Comparison of ENCODE assay signal across 38 cellular contexts in genomic region chr5:137263319-137263718, GRCh38.
"Had no signal": no experiment of that assay in that cellular context is flagged by ENCODE, and none has a peak within 500 bp of the region (broad histone marks: within the 10 kb centered on the region; RNA-seq: fewer than 3 reads in every experiment).

No MANE protein-coding gene starts in this region.

- H3K27ac ChIP-seq: adrenal gland, Peyer's patch, RWPE1, VCaP had no signal

- H3K4me3 Mint-ChIP-seq: activated B cell treated with CpG ODN at 0.5 μM for 24 hours; activated CD4-positive, alpha-beta memory T cell treated with anti-CD3 and anti-CD28 coated beads for 36 hours; activated naive CD4-positive, alpha-beta T cell treated with anti-CD3 and anti-CD28 coated beads for 36 hours; activated T-cell treated with anti-CD3 and anti-CD28 coated beads, Interleukin-2, amount 50 U/mL, for 4 hours; activated T-helper 1 cell treated with anti-CD3 and anti-CD28 coated beads, Interleukin-12 subunit alpha, Interleukin-12 subunit beta, Interleukin-2, Interleukin-4 antibody, amounts not matched to agents 30 ng/mL and 10 ng/mL and 1 ng/mL, durations not matched to agents 14 hours and 24 hours and 36 hours; brain had no signal

- H3K4me3 ChIP-seq: adrenal gland, MG63, Peyer's patch had no signal

- H3K27ac Mint-ChIP-seq: activated B cell treated with CpG ODN at 0.5 μM for 24 hours; activated CD4-positive, alpha-beta memory T cell treated with anti-CD3 and anti-CD28 coated beads for 36 hours; activated naive CD4-positive, alpha-beta T cell treated with anti-CD3 and anti-CD28 coated beads for 36 hours; activated naive CD4-positive, alpha-beta T cell treated with anti-CD3 and anti-CD28 coated beads, Interleukin-2, amount 50 U/mL, for 72 hours; activated T-helper 1 cell treated with anti-CD3 and anti-CD28 coated beads, Interleukin-12 subunit alpha, Interleukin-12 subunit beta, Interleukin-2, Interleukin-4 antibody, amounts not matched to agents 30 ng/mL and 10 ng/mL and 1 ng/mL, durations not matched to agents 14 hours and 24 hours and 36 hours; brain had no signal

- DNase-seq: activated B cell treated with CpG ODN at 0.5 μM for 24 hours; activated CD4-positive, alpha-beta memory T cell treated with anti-CD3 and anti-CD28 coated beads for 36 hours; activated CD4-positive, alpha-beta T cell treated with anti-CD3 and anti-CD28 coated beads for 4 hours; activated CD4-positive, alpha-beta T cell treated with anti-CD3 and anti-CD28 coated beads, Interleukin-2, amount 50 U/mL, for 1 hour; activated CD4-positive, CD25-positive, alpha-beta regulatory T cell treated with anti-CD3 and anti-CD28 coated beads, Interleukin-2, amount 50 U/mL, for 72 hours; activated CD8-positive, alpha-beta memory T cell treated with anti-CD3 and anti-CD28 coated beads, Interleukin-2, amount 50 U/mL, for 4 hours; activated gamma-delta T cell treated with Interleukin-2 at 50 U/mL for 16 hours; activated naive CD4-positive, alpha-beta T cell treated with anti-CD3 and anti-CD28 coated beads for 36 hours; activated T-cell treated with anti-CD3 and anti-CD28 coated beads for 4 hours; activated T-cell treated with anti-CD3 and anti-CD28 coated beads, Interleukin-2, amount 50 U/mL, for 4 hours; adrenal gland; Kasumi-1; KG1; MG63; NCI-H1092 treated with DMSO at 0.1 percent for 48 hours; NCI-H1417; NCI-H146; NCI-H187; NCI-H2029 treated with DMSO at 0.1 percent for 48 hours; NCI-H2107; NCI-H2171; NCI-H510A; NCI-H526; NCI-H748 treated with DMSO at 0.1 percent for 48 hours; NK-92 treated with Interleukin-12 subunit alpha and Interleukin-12 subunit beta, amount 100 ng/mL, for 24 hours; PC-3; Peyer's patch; SIG-M5; SW 1271; T-helper 1 cell; T-helper 2 cell; T-helper 9 cell had no signal

- H3K36me3 Mint-ChIP-seq: activated CD4-positive, alpha-beta memory T cell treated with anti-CD3 and anti-CD28 coated beads for 36 hours; brain had no signal

- H3K9me3 ChIP-seq: adrenal gland, MG63, Peyer's patch had no signal

- H3K9me3 Mint-ChIP-seq: activated B cell treated with CpG ODN at 0.5 μM for 24 hours; activated CD4-positive, alpha-beta memory T cell treated with anti-CD3 and anti-CD28 coated beads for 36 hours; activated naive CD4-positive, alpha-beta T cell treated with anti-CD3 and anti-CD28 coated beads for 36 hours; activated naive CD4-positive, alpha-beta T cell treated with anti-CD3 and anti-CD28 coated beads, Interleukin-2, amount 50 U/mL, for 72 hours; activated T-cell treated with anti-CD3 and anti-CD28 coated beads, Interleukin-2, amount 50 U/mL, for 4 hours; activated T-helper 1 cell treated with anti-CD3 and anti-CD28 coated beads, Interleukin-12 subunit alpha, Interleukin-12 subunit beta, Interleukin-2, Interleukin-4 antibody, amounts not matched to agents 30 ng/mL and 10 ng/mL and 1 ng/mL, durations not matched to agents 14 hours and 24 hours and 36 hours had no signal

- H3K4me1 ChIP-seq: Peyer's patch had no signal

- FAIRE-seq: bronchial epithelial cell had no signal

- H3K36me3 ChIP-seq: adrenal gland, MG63, Peyer's patch had no signal

- H3K4me1 Mint-ChIP-seq: activated B cell treated with CpG ODN at 0.5 μM for 24 hours had no signal
